Comparison of ENCODE assay signal across 7 cellular contexts in genomic region chr3:107740992-107741896, GRCh38.
DNase-seq lines count a peak whose midpoint lies in the region; ATAC-seq, FAIRE-seq and TF ChIP-seq lines count a peak whose summit lies in the region.

No MANE protein-coding gene starts in this region.

- ATAC-seq in GM18861 (IDR thresholded peaks at IDR 0.05; ENCODE audit: unreplicated experiment), result no peak

- peak; percentile 36 for TF ChIP-seq CTCF in GM12873 (IDR thresholded peaks at IDR 0.05; ENCODE audit: insufficient read depth, low read depth, low read length, missing control alignments)

- peak; percentile 91 for FAIRE-seq in endometrium (lab: Jason Lieb, UNC)
- no peak for FAIRE-seq in urothelium cell line (lab: Jason Lieb, UNC)

- DNase-seq in NCI-H2227 (lab: John Stamatoyannopoulos, UW; ENCODE audit: unreplicated experiment) (peak; percentile 1), pons (ENCODE audit: low spot score) (peak; percentile 78), urothelium cell line (ENCODE audit: low spot score) (no peak)
- no peak for DNase-seq in stimulated activated naive CD4-positive, alpha-beta T cell treated with Interleukin-2 at 50 U/mL for 16 hours (lab: John Stamatoyannopoulos, UW)

Comparison
In these comparisons a context has a peak if more than half of its experiments do, and no peak if none do; other contexts are left out.
1. DNase-seq: peak in NCI-H2227 (single experiment) and pons (single experiment); none in stimulated activated naive CD4-positive, alpha-beta T cell treated with Interleukin-2 at 50 U/mL for 16 hours (single experiment) and urothelium cell line (single experiment).